Comparison of ENCODE assay signal across 8 cellular contexts in genomic region chr1:9687120-9687875, GRCh38. TPM values are rescaled to one million over a fixed set of nuclear protein-coding genes. Genes with fewer than 3 reads are reported as not detected.
A peak's percentile ranks its signal among the peaks of the same experiment; 100 is the strongest.
DNase-seq lines count a peak whose midpoint lies in the region; ATAC-seq lines count a peak whose summit lies in the region.

No MANE protein-coding gene starts in this region.

- POLR2A ChIA-PET in CD8-positive, alpha-beta memory T cell (lab: Charles Lee) = interaction anchor here (0.6 to 2.4 kb wide), 8 partner anchors 12 to 549 kb away, joined by 3 to 24 read pairs (median 6); no protein-coding TSS in a partner anchor

- peak overlapping the region; percentile 83 to 95 (median 92) for H3K27ac Mint-ChIP-seq in CD8-positive, alpha-beta memory T cell

- peaks cover 0 to 34% (median 11%) of the 10 kb centered on the region in 3 donors for H3K36me3 Mint-ChIP-seq in CD8-positive, alpha-beta memory T cell

- H3K27me3 Mint-ChIP-seq in CD8-positive, alpha-beta memory T cell = no peaks in the 10 kb centered on the region

- no peaks in the 10 kb centered on the region for H3K9me3 Mint-ChIP-seq in CD8-positive, alpha-beta memory T cell

- no peaks in the 10 kb centered on the region for H3K27me3 ChIP-seq in CD8-positive, alpha-beta memory T cell (ENCODE audit: insufficient read depth, low read length, poor library complexity, severe bottlenecking)
- H3K27me3 ChIP-seq in effector memory CD4-positive, alpha-beta T cell (replicated peaks; ENCODE audit: control insufficient read depth, insufficient read depth, low read length, poor library complexity, severe bottlenecking) = no peaks in the 10 kb centered on the region
- H3K27me3 ChIP-seq in mononuclear cell (ENCODE audit: insufficient read depth, low read length) = no peaks in the 10 kb centered on the region

- CTCF ChIA-PET in CD8-positive, alpha-beta memory T cell (lab: Charles Lee) = interaction anchor here (0.7 to 11.2 kb wide), 10 partner anchors 11 to 97 kb away, joined by 3 to 86 read pairs (median 4); partner anchors contain the start of gene PIK3CD

- H3K9me3 ChIP-seq in CD8-positive, alpha-beta memory T cell (ENCODE audit: low read length) = no peaks in the 10 kb centered on the region
- no peaks in the 10 kb centered on the region for H3K9me3 ChIP-seq in effector memory CD4-positive, alpha-beta T cell (ENCODE audit: control insufficient read depth, low read length)
- no peaks in the 10 kb centered on the region for H3K9me3 ChIP-seq in mononuclear cell (ENCODE audit: low read depth, low read length)

- ATAC-seq in GM21619 (IDR thresholded peaks at IDR 0.05; ENCODE audit: unreplicated experiment) = peak; percentile 37

- H3K36me3 ChIP-seq in CD8-positive, alpha-beta memory T cell (ENCODE audit: insufficient read depth, low read length) = peaks cover 9% of the 10 kb centered on the region
- peaks cover 10% of the 10 kb centered on the region for H3K36me3 ChIP-seq in effector memory CD4-positive, alpha-beta T cell (ENCODE audit: control insufficient read depth, insufficient read depth, low read length)

- peak; percentile 54 to 86 (median 70) for DNase-seq in CD8-positive, alpha-beta memory T cell
- DNase-seq in NCI-H2171 (lab: John Stamatoyannopoulos, UW) = peak; percentile 76
- peak; percentile 63 to 69 for DNase-seq in activated CD4-positive, alpha-beta T cell treated with anti-CD3 and anti-CD28 coated beads, Interleukin-2, amount 50 U/mL, for 48 hours
- peak; percentile 59 to 72 (median 70) for DNase-seq in effector memory CD4-positive, alpha-beta T cell
- peak; percentile 43 for DNase-seq in stimulated activated CD8-positive, alpha-beta memory T cell treated with anti-CD3 and anti-CD28 coated beads, Interleukin-7, amount 100 ng/mL, for 24 hours (ENCODE audit: low read depth)
- DNase-seq in SIG-M5 (lab: John Stamatoyannopoulos, UW) = no peak

- peak overlapping the region; percentile 65 for H3K27ac ChIP-seq in CD8-positive, alpha-beta memory T cell (ENCODE audit: low read depth, low read length)
- H3K27ac ChIP-seq in effector memory CD4-positive, alpha-beta T cell (ENCODE audit: insufficient read depth, low read length, poor library complexity, severe bottlenecking) = peak overlapping the region; percentile 67

- peak overlapping the region; percentile 77 to 92 (median 82) for H3K4me3 Mint-ChIP-seq in CD8-positive, alpha-beta memory T cell

- peaks cover 67% of the 10 kb centered on the region for H3K4me1 ChIP-seq in CD8-positive, alpha-beta memory T cell (ENCODE audit: insufficient read depth, low read length)
- H3K4me1 ChIP-seq in effector memory CD4-positive, alpha-beta T cell (ENCODE audit: control insufficient read depth, insufficient read depth, low read length, poor library complexity, severe bottlenecking) = peaks cover 56% of the 10 kb centered on the region
- peaks cover 93% of the 10 kb centered on the region for H3K4me1 ChIP-seq in mononuclear cell (ENCODE audit: insufficient read depth, low read length)

- H3K4me3 ChIP-seq in CD8-positive, alpha-beta memory T cell (ENCODE audit: low read length) = peak overlapping the region; percentile 81
- peak overlapping the region; percentile 57 for H3K4me3 ChIP-seq in effector memory CD4-positive, alpha-beta T cell (ENCODE audit: insufficient read depth, low read depth, low read length, poor library complexity, severe bottlenecking)
- peak overlapping the region; percentile 30 for H3K4me3 ChIP-seq in mononuclear cell (ENCODE audit: low read length)

- H3K4me1 Mint-ChIP-seq in CD8-positive, alpha-beta memory T cell = peaks cover 59 to 81% (median 74%) of the 10 kb centered on the region in 3 donors

RNA-seq across cellular contexts. Expression of gene PIK3CD, which starts 35.8 kb away (rescaled TPM):
- total RNA-seq in CD8-positive, alpha-beta memory T cell = 100 to 1,000 TPM; 157 to 165 TPM
- 109 TPM for polyA plus RNA-seq in CD8-positive, alpha-beta memory T cell
- total RNA-seq in mononuclear cell = 126 TPM

Comparison
In these comparisons a context has a peak if more than half of its experiments do, and no peak if none do; other contexts are left out.
1. H3K4me3 ChIP-seq: peak in every context shown above with its lines; median percentile 81 in CD8-positive, alpha-beta memory T cell; 57 in effector memory CD4-positive, alpha-beta T cell; 30 in mononuclear cell.